Comparison of ENCODE assay signal across 8 cellular contexts in genomic region chr12:69290545-69291277, GRCh38. TPM values are rescaled to one million over a fixed set of nuclear protein-coding genes. Genes with fewer than 3 reads are reported as not detected.
A peak's percentile ranks its signal among the peaks of the same experiment; 100 is the strongest.
DNase-seq lines count a peak whose midpoint lies in the region; FAIRE-seq and TF ChIP-seq lines count a peak whose summit lies in the region.

No MANE protein-coding gene starts in this region.

- H3F3A ChIP-seq in MM.1S (ENCODE audit: insufficient read depth, low read length) = no peaks in the 10 kb centered on the region

- no peaks in the 10 kb centered on the region for H3K4me1 ChIP-seq in HEK293 (ENCODE audit: control insufficient read depth, insufficient read depth, low read length)
- H3K4me1 ChIP-seq in MM.1S (ENCODE audit: low read length) = no peaks in the 10 kb centered on the region

- H3K36me3 ChIP-seq in HEK293 (ENCODE audit: control insufficient read depth in 2 of 2, insufficient read depth in 1 of 2, low read length in 2 of 2) (no peaks in the 10 kb centered on the region), MM.1S (replicated peaks; ENCODE audit: insufficient read depth, low read length) (no peaks in the 10 kb centered on the region)

- H3K9me3 ChIP-seq in HEK293 (ENCODE audit: control insufficient read depth, insufficient read depth, low read depth, low read length) = no peaks in the 10 kb centered on the region
- H3K9me3 ChIP-seq in MM.1S (replicated peaks; ENCODE audit: insufficient read depth, low read length) = no peaks in the 10 kb centered on the region

- intact Hi-C loops in posterior cingulate gyrus (cut with DNase I) = loop anchor here (10.0 kb wide), 1 partner anchor 294 kb away; the partner anchor contains the start of gene CCT2

- H3K4me3 ChIP-seq in GM12864 (ENCODE audit: low read depth, low read length) (no peak overlapping the region), HEK293 (ENCODE audit: low read depth, low read length) (no peak overlapping the region), MM.1S (ENCODE audit: low read length) (no peak overlapping the region)

- no peaks in the 10 kb centered on the region for H3K79me2 ChIP-seq in MM.1S (ENCODE audit: low read length)

- no peak overlapping the region for H3K27ac ChIP-seq in HEK293 (ENCODE audit: extremely low read depth, low read depth, low read length)
- H3K27ac ChIP-seq in MM.1S (ENCODE audit: low read length) = no peak overlapping the region

- H3K9me2 ChIP-seq in MM.1S (replicated peaks; ENCODE audit: insufficient read depth, low read length) = no peaks in the 10 kb centered on the region

- CTCF ChIA-PET in HEK293 (lab: Yijun Ruan, JAX) = interaction anchor here (0.6 to 1.7 kb wide), 13 partner anchors 9 to 349 kb away, joined by 3 to 12 read pairs (median 3); no protein-coding TSS in a partner anchor

- no peak overlapping the region for H3K4me2 ChIP-seq in MM.1S (ENCODE audit: low read depth, low read length)

- DNase-seq in GM12864 (ENCODE audit: low read depth) = peak; percentile 61
- peak; percentile 67 for DNase-seq in MM.1S
- peak; percentile 66 for DNase-seq in SIG-M5 (lab: John Stamatoyannopoulos, UW)
- peak; percentile 54 for DNase-seq in activated T-helper 9 cell treated with anti-CD3 and anti-CD28 coated beads, Interleukin-2, amount 50 U/mL, for 16 hours (ENCODE audit: low read depth)
- DNase-seq in glomerular endothelial cell (ENCODE audit: extremely low read depth, low read depth, low spot score) = peak; percentile 52
- DNase-seq in posterior cingulate gyrus = peak in 8 of 10 donors; percentile 21 to 94 (median 66)
- DNase-seq in urothelium cell line (ENCODE audit: low spot score) = peak; percentile 61

- H2AFZ ChIP-seq in MM.1S (ENCODE audit: low read length) = no peak overlapping the region

- H3K27me3 ChIP-seq in MM.1S (replicated peaks; ENCODE audit: insufficient read depth, low read length) = no peaks in the 10 kb centered on the region

- no peak for FAIRE-seq in urothelium cell line (lab: Jason Lieb, UNC)

- no peaks in the 10 kb centered on the region for H4K20me1 ChIP-seq in MM.1S (ENCODE audit: insufficient read depth, low read length)

- H3K9ac ChIP-seq in MM.1S (ENCODE audit: low read length) = no peak overlapping the region

- POLR2A ChIA-PET in HEK293 (lab: Yijun Ruan, JAX) = no interaction called here

- TF ChIP-seq CTCF in GM12864 (IDR thresholded peaks at IDR 0.05; ENCODE audit: low read depth, low read length, missing control alignments) (peak; percentile 99), HEK293 (tag by site-specific recombination; IDR thresholded peaks at IDR 0.05) (peak; percentile 88), MM.1S (IDR thresholded peaks at IDR 0.05; ENCODE audit: low read length) (peak; percentile 96)

TF ChIP-seq in HEK293, 187 proteins besides CTCF, POLR2A, EP300 and RAD21 (continues in another document):
- TF ChIP-seq KLF16 (tag by site-specific recombination; IDR thresholded peaks at IDR 0.05) (no peak), ZNF391 (tag by site-specific recombination; IDR thresholded peaks at IDR 0.05; ENCODE audit: borderline replicate concordance, low read depth) (no peak), ZNF580 (tag by site-specific recombination; IDR thresholded peaks at IDR 0.05) (no peak), ZNF350 (tag by site-specific recombination; IDR thresholded peaks at IDR 0.05) (no peak), ZNF19 (tag by site-specific recombination; IDR thresholded peaks at IDR 0.05; ENCODE audit: low read depth) (no peak), EGR2 (tag by site-specific recombination; IDR thresholded peaks at IDR 0.05; ENCODE audit: low read depth) (no peak), ZNF560 (tag by site-specific recombination; IDR thresholded peaks at IDR 0.05; ENCODE audit: borderline replicate concordance) (no peak), ZNF549 (tag by site-specific recombination; IDR thresholded peaks at IDR 0.05) (no peak), ZNF394 (tag by site-specific recombination; IDR thresholded peaks at IDR 0.05; ENCODE audit: borderline replicate concordance) (no peak), ZNF660 (tag by site-specific recombination; IDR thresholded peaks at IDR 0.05) (peak; percentile 67; the same call in 1 of the 2 replicates), ZNF529 (tag by site-specific recombination; IDR thresholded peaks at IDR 0.05; ENCODE audit: insufficient replicate concordance) (no peak), ZNF571 (tag by site-specific recombination; IDR thresholded peaks at IDR 0.05) (no peak), SCRT2 (tag by site-specific recombination; IDR thresholded peaks at IDR 0.05) (peak; percentile 97), ZNF266 (tag by site-specific recombination; IDR thresholded peaks at IDR 0.05; ENCODE audit: low read depth) (no peak), ZNF114 (tag by site-specific recombination; IDR thresholded peaks at IDR 0.05) (no peak), GLIS1 (tag by site-specific recombination; IDR thresholded peaks at IDR 0.05) (peak; percentile 30; the same call in 1 of the 2 replicates)
- TF ChIP-seq, protein P1, sequence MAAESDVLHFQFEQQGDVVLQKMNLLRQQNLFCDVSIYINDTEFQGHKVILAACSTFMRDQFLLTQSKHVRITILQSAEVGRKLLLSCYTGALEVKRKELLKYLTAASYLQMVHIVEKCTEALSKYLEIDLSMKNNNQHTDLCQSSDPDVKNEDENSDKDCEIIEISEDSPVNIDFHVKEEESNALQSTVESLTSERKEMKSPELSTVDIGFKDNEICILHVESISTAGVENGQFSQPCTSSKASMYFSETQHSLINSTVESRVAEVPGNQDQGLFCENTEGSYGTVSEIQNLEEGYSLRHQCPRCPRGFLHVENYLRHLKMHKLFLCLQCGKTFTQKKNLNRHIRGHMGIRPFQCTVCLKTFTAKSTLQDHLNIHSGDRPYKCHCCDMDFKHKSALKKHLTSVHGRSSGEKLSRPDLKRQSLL (tag by site-specific recombination; IDR thresholded peaks at IDR 0.05) = no peak; the same call in 1 of the 2 replicates
- TF ChIP-seq, protein P2, sequence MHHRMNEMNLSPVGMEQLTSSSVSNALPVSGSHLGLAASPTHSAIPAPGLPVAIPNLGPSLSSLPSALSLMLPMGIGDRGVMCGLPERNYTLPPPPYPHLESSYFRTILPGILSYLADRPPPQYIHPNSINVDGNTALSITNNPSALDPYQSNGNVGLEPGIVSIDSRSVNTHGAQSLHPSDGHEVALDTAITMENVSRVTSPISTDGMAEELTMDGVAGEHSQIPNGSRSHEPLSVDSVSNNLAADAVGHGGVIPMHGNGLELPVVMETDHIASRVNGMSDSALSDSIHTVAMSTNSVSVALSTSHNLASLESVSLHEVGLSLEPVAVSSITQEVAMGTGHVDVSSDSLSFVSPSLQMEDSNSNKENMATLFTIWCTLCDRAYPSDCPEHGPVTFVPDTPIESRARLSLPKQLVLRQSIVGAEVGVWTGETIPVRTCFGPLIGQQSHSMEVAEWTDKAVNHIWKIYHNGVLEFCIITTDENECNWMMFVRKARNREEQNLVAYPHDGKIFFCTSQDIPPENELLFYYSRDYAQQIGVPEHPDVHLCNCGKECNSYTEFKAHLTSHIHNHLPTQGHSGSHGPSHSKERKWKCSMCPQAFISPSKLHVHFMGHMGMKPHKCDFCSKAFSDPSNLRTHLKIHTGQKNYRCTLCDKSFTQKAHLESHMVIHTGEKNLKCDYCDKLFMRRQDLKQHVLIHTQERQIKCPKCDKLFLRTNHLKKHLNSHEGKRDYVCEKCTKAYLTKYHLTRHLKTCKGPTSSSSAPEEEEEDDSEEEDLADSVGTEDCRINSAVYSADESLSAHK (tag by site-specific recombination; IDR thresholded peaks at IDR 0.05) = peak; percentile 62
- TF ChIP-seq, protein P3, sequence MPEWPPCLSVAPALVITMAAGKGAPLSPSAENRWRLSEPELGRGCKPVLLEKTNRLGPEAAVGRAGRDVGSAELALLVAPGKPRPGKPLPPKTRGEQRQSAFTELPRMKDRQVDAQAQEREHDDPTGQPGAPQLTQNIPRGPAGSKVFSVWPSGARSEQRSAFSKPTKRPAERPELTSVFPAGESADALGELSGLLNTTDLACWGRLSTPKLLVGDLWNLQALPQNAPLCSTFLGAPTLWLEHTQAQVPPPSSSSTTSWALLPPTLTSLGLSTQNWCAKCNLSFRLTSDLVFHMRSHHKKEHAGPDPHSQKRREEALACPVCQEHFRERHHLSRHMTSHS (tag by site-specific recombination; IDR thresholded peaks at IDR 0.05) = no peak
- TF ChIP-seq, protein P4, sequence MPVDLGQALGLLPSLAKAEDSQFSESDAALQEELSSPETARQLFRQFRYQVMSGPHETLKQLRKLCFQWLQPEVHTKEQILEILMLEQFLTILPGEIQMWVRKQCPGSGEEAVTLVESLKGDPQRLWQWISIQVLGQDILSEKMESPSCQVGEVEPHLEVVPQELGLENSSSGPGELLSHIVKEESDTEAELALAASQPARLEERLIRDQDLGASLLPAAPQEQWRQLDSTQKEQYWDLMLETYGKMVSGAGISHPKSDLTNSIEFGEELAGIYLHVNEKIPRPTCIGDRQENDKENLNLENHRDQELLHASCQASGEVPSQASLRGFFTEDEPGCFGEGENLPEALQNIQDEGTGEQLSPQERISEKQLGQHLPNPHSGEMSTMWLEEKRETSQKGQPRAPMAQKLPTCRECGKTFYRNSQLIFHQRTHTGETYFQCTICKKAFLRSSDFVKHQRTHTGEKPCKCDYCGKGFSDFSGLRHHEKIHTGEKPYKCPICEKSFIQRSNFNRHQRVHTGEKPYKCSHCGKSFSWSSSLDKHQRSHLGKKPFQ (tag by site-specific recombination; IDR thresholded peaks at IDR 0.05) = no peak

RNA-seq across cellular contexts. Expression of gene CPSF6, which starts 51.3 kb away (rescaled TPM):
- total RNA-seq in glomerular endothelial cell = 28.9 and 29.2 TPM in 2 replicates

RNA-seq across cellular contexts. Expression of gene LYZ, which starts 57.5 kb away (rescaled TPM):
- not detected in 2 replicates for total RNA-seq in glomerular endothelial cell
